ENCODE assay signal across 14 cellular contexts in genomic region chr3:10552631-10552943, GRCh38. TPM values are rescaled to one million over a fixed set of nuclear protein-coding genes. Genes with fewer than 3 reads are reported as not detected.
DNase-seq lines count a peak whose midpoint lies in the region; ATAC-seq and TF ChIP-seq lines count a peak whose summit lies in the region.
"Had no signal": no experiment of that assay in that cellular context is flagged by ENCODE, and none has a peak within 500 bp of the region (broad histone marks: within the 10 kb centered on the region; RNA-seq: fewer than 3 reads in every experiment).

No MANE protein-coding gene starts in this region.

- peaks cover 5% of the 10 kb centered on the region for H3K27me3 Mint-ChIP-seq in activated naive CD8-positive, alpha-beta T cell treated with anti-CD3 and anti-CD28 coated beads, Interleukin-2, amount 10 ng/mL, durations not matched to agents 7 days and 5 days

- H3K9me3 Mint-ChIP-seq in activated naive CD8-positive, alpha-beta T cell treated with anti-CD3 and anti-CD28 coated beads, Interleukin-2, amount 10 ng/mL, durations not matched to agents 7 days and 5 days = no peaks in the 10 kb centered on the region

- peak overlapping the region; percentile 65 for H3K4me2 ChIP-seq in osteoblast (ENCODE audit: insufficient read depth, low read length)
- H3K4me2 ChIP-seq: KMS-11, SK-N-SH, smooth muscle cell had no signal

- H3K4me3 Mint-ChIP-seq in activated naive CD8-positive, alpha-beta T cell treated with anti-CD3 and anti-CD28 coated beads, Interleukin-2, amount 10 ng/mL, durations not matched to agents 7 days and 5 days = peak overlapping the region; percentile 39

- no peak overlapping the region for H3K4me3 ChIP-seq in osteoblast (ENCODE audit: insufficient read depth, low read length)
- H3K4me3 ChIP-seq: heart right ventricle, smooth muscle cell had no signal

- H3K4me1 ChIP-seq in osteoblast (ENCODE audit: insufficient read depth, low read length) = peaks cover 21% of the 10 kb centered on the region

- no peak for TF ChIP-seq CTCF in osteoblast (IDR thresholded peaks at IDR 0.05; ENCODE audit: extremely low read depth, low read depth, low read length)

- no peaks in the 10 kb centered on the region for H3K79me2 ChIP-seq in osteoblast (ENCODE audit: insufficient read depth, low read length)

- peak; percentile 31 for ATAC-seq in GM18907 (IDR thresholded peaks at IDR 0.05; ENCODE audit: unreplicated experiment)
- ATAC-seq in activated naive CD8-positive, alpha-beta T cell treated with anti-CD3 and anti-CD28 coated beads, Interleukin-2, amount 10 ng/mL, durations not matched to agents 7 days and 5 days (ENCODE audit: low read depth) = peak; percentile 46

- H3K9me3 ChIP-seq in osteoblast (ENCODE audit: low read depth, low read length) = no peaks in the 10 kb centered on the region
- H3K9me3 ChIP-seq: heart right ventricle, SK-N-SH had no signal

- H3K27ac Mint-ChIP-seq in activated naive CD8-positive, alpha-beta T cell treated with anti-CD3 and anti-CD28 coated beads, Interleukin-2, amount 10 ng/mL, durations not matched to agents 7 days and 5 days = peak overlapping the region; percentile 60

- POLR2A ChIA-PET in activated naive CD8-positive, alpha-beta T cell treated with anti-CD3 and anti-CD28 coated beads, Interleukin-2, amount 10 ng/mL, durations not matched to agents 7 days and 5 days (lab: Charles Lee) = no interaction called here

- peak overlapping the region; percentile 24 for H3K27ac ChIP-seq in osteoblast (ENCODE audit: low read depth, low read length)
- H3K27ac ChIP-seq: heart right ventricle, KMS-11 had no signal

- H3K27me3 ChIP-seq in osteoblast (ENCODE audit: insufficient read depth, low read length) = no peaks in the 10 kb centered on the region

- intact Hi-C loops in posterior cingulate gyrus (cut with DNase I) = no loop called here

- peak; percentile 35 for DNase-seq in MV-4-11 (lab: John Stamatoyannopoulos, UW)
- no peak for DNase-seq in activated naive CD8-positive, alpha-beta T cell treated with anti-CD3 and anti-CD28 coated beads, Interleukin-2, amount 10 ng/mL, durations not matched to agents 7 days and 5 days
- DNase-seq in osteoblast (ENCODE audit: insufficient read length, low spot score, missing footprints) = no peak
- DNase-seq in posterior cingulate gyrus = no peak
- no peak for DNase-seq in NCI-H1417 (lab: John Stamatoyannopoulos, UW)
- DNase-seq in NCI-H82 (lab: John Stamatoyannopoulos, UW) = no peak
- DNase-seq: NCI-H510A treated with DMSO at 0.1 percent for 48 hours, SK-N-SH had no signal

- no peaks in the 10 kb centered on the region for H3K36me3 Mint-ChIP-seq in activated naive CD8-positive, alpha-beta T cell treated with anti-CD3 and anti-CD28 coated beads, Interleukin-2, amount 10 ng/mL, durations not matched to agents 7 days and 5 days

- H3K4me1 Mint-ChIP-seq in activated naive CD8-positive, alpha-beta T cell treated with anti-CD3 and anti-CD28 coated beads, Interleukin-2, amount 10 ng/mL, durations not matched to agents 7 days and 5 days = peaks cover 23% of the 10 kb centered on the region

- H2AFZ ChIP-seq in osteoblast (ENCODE audit: low read length) = no peak overlapping the region

- no peaks in the 10 kb centered on the region for H3K36me3 ChIP-seq in osteoblast (ENCODE audit: insufficient read depth, low read length)
- H3K36me3 ChIP-seq: heart right ventricle had no signal

- H4K20me1 ChIP-seq in osteoblast (ENCODE audit: insufficient read depth, low read length) = no peaks in the 10 kb centered on the region

RNA-seq across cellular contexts. Expression of gene ATP2B2, which starts 47.2 kb away (rescaled TPM):
- total RNA-seq in activated naive CD8-positive, alpha-beta T cell treated with anti-CD3 and anti-CD28 coated beads, Interleukin-2, amount 10 ng/mL, durations not matched to agents 7 days and 5 days = not detected
- not detected in 2 replicates for total RNA-seq in osteoblast
- total RNA-seq: Daoy, mononuclear cell, smooth muscle cell had no signal
